33 cellular contexts compared by ENCODE assay signal in genomic region chr9:37184905-37185867, GRCh38.
A peak's percentile ranks its signal among the peaks of the same experiment; 100 is the strongest.
DNase-seq lines count a peak whose midpoint lies in the region; ATAC-seq, FAIRE-seq and TF ChIP-seq lines count a peak whose summit lies in the region.
"Had no signal": no experiment of that assay in that cellular context is flagged by ENCODE, and none has a peak within 500 bp of the region (broad histone marks: within the 10 kb centered on the region; RNA-seq: fewer than 3 reads in every experiment).

No MANE protein-coding gene starts in this region.

- peaks cover 77% of the 10 kb centered on the region for H3K79me2 ChIP-seq in K562 (ENCODE audit: control insufficient read depth, insufficient read depth, low read length)

- peak; percentile 80 for ATAC-seq in K562
- ATAC-seq in stimulated activated effector memory CD8-positive, alpha-beta T cell treated with anti-CD3 and anti-CD28 coated beads, Interleukin-12 subunit alpha, Interleukin-12 subunit beta, amount 100 ng/mL, for 72 hours: no peak
- ATAC-seq in GM18517 (IDR thresholded peaks at IDR 0.05; ENCODE audit: unreplicated experiment): no peak
- ATAC-seq: activated CD4-positive, CD25-positive, alpha-beta regulatory T cell treated with anti-CD3 and anti-CD28 coated beads, Interleukin-2, amount 50 U/mL, for 24 hours; activated naive CD4-positive, alpha-beta T cell treated with anti-CD3 and anti-CD28 coated beads, Interleukin-2, amount 50 U/mL, for 72 hours; esophagus mucosa; GM12878; heart right ventricle; T-cell had no signal

- no peak overlapping the region for H2AFZ ChIP-seq in K562 (ENCODE audit: low read depth, low read length)
- H2AFZ ChIP-seq: neural progenitor cell, parathyroid adenoma had no signal

- no peak for TF ChIP-seq CTCF in K562 (IDR thresholded peaks at IDR 0.05 in 2 of 3, conservative IDR thresholded peaks at IDR 0.05 in 1 of 3; ENCODE audit: insufficient read depth in 2 of 3, low read depth in 1 of 3, low read length in 3 of 3)

- H3K27me3 ChIP-seq in HUES64 (ENCODE audit: insufficient read depth, low read length): no peaks in the 10 kb centered on the region
- no peaks in the 10 kb centered on the region for H3K27me3 ChIP-seq in K562 (ENCODE audit: control insufficient read depth in 2 of 2, insufficient read depth in 2 of 2, low read length in 2 of 2)
- H3K27me3 ChIP-seq: heart right ventricle, MG63, neural progenitor cell, suprapubic skin had no signal

- H3K4me2 ChIP-seq in K562 (ENCODE audit: insufficient read depth, low read length): no peak overlapping the region
- H3K4me2 ChIP-seq: neural progenitor cell, smooth muscle cell had no signal

- H3K27ac Mint-ChIP-seq in stimulated activated effector memory CD8-positive, alpha-beta T cell treated with anti-CD3 and anti-CD28 coated beads, Interleukin-12 subunit alpha, Interleukin-12 subunit beta, amount 100 ng/mL, for 72 hours: peak overlapping the region; percentile 60
- H3K27ac Mint-ChIP-seq: activated CD4-positive, alpha-beta memory T cell treated with anti-CD3 and anti-CD28 coated beads, Interleukin-2, amount 10 ng/mL, durations not matched to agents 7 days and 5 days; CD4-positive, alpha-beta T cell; memory B cell; neural progenitor cell; T-cell had no signal

- TF ChIP-seq POLR2A in K562 (conservative IDR thresholded peaks at IDR 0.05): no peak

- H3K9ac ChIP-seq in HUES64 (ENCODE audit: low read depth, low read length) (no peak overlapping the region), K562 (ENCODE audit: insufficient read depth in 1 of 2, low read depth in 2 of 2, low read length in 2 of 2) (no peak overlapping the region)
- H3K9ac ChIP-seq: neural progenitor cell, parathyroid adenoma had no signal

- no peak overlapping the region for H3K4me3 ChIP-seq in HUES64 (ENCODE audit: low read length)
- no peak overlapping the region for H3K4me3 ChIP-seq in K562
- H3K4me3 ChIP-seq: GM12878, heart right ventricle, MG63, neural progenitor cell, smooth muscle cell, suprapubic skin had no signal

- intact Hi-C loops in K562 (cut with micrococcal nuclease): no loop called here

- H3K9me3 ChIP-seq in HUES64 (ENCODE audit: insufficient read depth, low read depth, low read length) (no peaks in the 10 kb centered on the region), K562 (replicated peaks; ENCODE audit: control insufficient read depth, insufficient read depth, low read depth, low read length) (no peaks in the 10 kb centered on the region)
- H3K9me3 ChIP-seq: MG63, suprapubic skin had no signal

- no peaks in the 10 kb centered on the region for H3K9me1 ChIP-seq in K562 (ENCODE audit: control insufficient read depth, insufficient read depth, low read length)

- TF ChIP-seq RAD21 in K562 (CRISPR knock-in tag; conservative IDR thresholded peaks at IDR 0.05 in 1 of 2, IDR thresholded peaks at IDR 0.05 in 1 of 2): no peak

- POLR2A ChIA-PET in K562 (lab: Yijun Ruan, JAX): interaction anchor here (1.8 kb wide), 1 partner anchor 12 kb away, joined by 6 read pairs; no protein-coding TSS in a partner anchor

- H3K4me1 ChIP-seq in HUES64 (ENCODE audit: insufficient read depth, low read length): peaks cover 20% of the 10 kb centered on the region
- H3K4me1 ChIP-seq in K562 (replicated peaks in 1 of 2; ENCODE audit: control insufficient read depth in 2 of 2, insufficient read depth in 2 of 2, low read length in 2 of 2): no peaks in the 10 kb centered on the region; a peak in 1 of 5 replicates
- H3K4me1 ChIP-seq: parathyroid adenoma, suprapubic skin had no signal

- 90% methylated on average over 4 of the region's 4 CpGs for WGBS in HUES64
- 94% methylated on average over 4 of the region's 4 CpGs for WGBS in K562 (ENCODE audit: insufficient coverage, low coverage, missing lambda C conversion rate)

- in situ Hi-C loops in K562 (cut with MboI): no loop called here

- H3K27ac ChIP-seq in HUES64 (ENCODE audit: low read depth, low read length) (peak overlapping the region; percentile 68), K562 (ENCODE audit: extremely low read depth, low read depth, low read length) (no peak overlapping the region)
- H3K27ac ChIP-seq: heart right ventricle, neural progenitor cell, parathyroid adenoma, suprapubic skin had no signal

- peaks cover 23% of the 10 kb centered on the region for H3K4me1 Mint-ChIP-seq in stimulated activated effector memory CD8-positive, alpha-beta T cell treated with anti-CD3 and anti-CD28 coated beads, Interleukin-12 subunit alpha, Interleukin-12 subunit beta, amount 100 ng/mL, for 72 hours

- H3K4me3 Mint-ChIP-seq in stimulated activated effector memory CD8-positive, alpha-beta T cell treated with anti-CD3 and anti-CD28 coated beads, Interleukin-12 subunit alpha, Interleukin-12 subunit beta, amount 100 ng/mL, for 72 hours: no peak overlapping the region
- H3K4me3 Mint-ChIP-seq: activated CD4-positive, alpha-beta memory T cell treated with anti-CD3 and anti-CD28 coated beads, Interleukin-2, amount 10 ng/mL, durations not matched to agents 7 days and 5 days; CD4-positive, alpha-beta T cell; memory B cell; neural progenitor cell; T-cell had no signal

- H4K20me1 ChIP-seq in K562 (replicated peaks; ENCODE audit: control insufficient read depth, insufficient read depth, low read length): no peaks in the 10 kb centered on the region

- BruUV-seq in K562 (replicated peaks; lab: Mats Ljungman, UMichigan): no TSS peak

- TF ChIP-seq EP300 in K562 (IDR thresholded peaks at IDR 0.05; ENCODE audit: low read length): no peak

- no peak for FAIRE-seq in K562 (lab: Jason Lieb, UNC)
- FAIRE-seq: astrocyte, D721Med, GM12878, H54 had no signal

- H3K36me3 ChIP-seq in HUES64 (ENCODE audit: insufficient read depth, low read length): peaks cover 10% of the 10 kb centered on the region
- peaks cover 47% of the 10 kb centered on the region for H3K36me3 ChIP-seq in K562 (ENCODE audit: control insufficient read depth, insufficient read depth, low read length)
- H3K36me3 ChIP-seq: MG63, neural progenitor cell had no signal

- DNase-seq in NCI-H82 (lab: John Stamatoyannopoulos, UW) (peak; percentile 17), NCI-H82 treated with DMSO at 0.1 percent for 48 hours (lab: John Stamatoyannopoulos, UW; ENCODE audit: unreplicated experiment) (no peak), K562 (ENCODE audit: extremely low read depth in 1 of 4, low spot score in 3 of 4) (no peak), amniotic stem cell (lab: John Stamatoyannopoulos, UW) (no peak)
- DNase-seq in stimulated activated effector memory CD8-positive, alpha-beta T cell treated with anti-CD3 and anti-CD28 coated beads, Interleukin-12 subunit alpha, Interleukin-12 subunit beta, amount 100 ng/mL, for 72 hours (ENCODE audit: low spot score in 2 of 2): no peak
- no peak for DNase-seq in stimulated activated CD4-positive, alpha-beta T cell treated with anti-CD3 and anti-CD28 coated beads, Interleukin-15, amount 100 ng/mL, for 24 hours
- DNase-seq: 8988T; activated CD4-positive, alpha-beta memory T cell treated with anti-CD3 and anti-CD28 coated beads, Interleukin-2, amount 10 ng/mL, durations not matched to agents 7 days and 5 days; activated CD8-positive, alpha-beta memory T cell treated with anti-CD3 and anti-CD28 coated beads, Interleukin-2, amount 50 U/mL, for 48 hours; caudate nucleus; CD4-positive, alpha-beta T cell; cortex of kidney; foreskin fibroblast; heart right ventricle; MG63; NCI-H1417; NCI-H446; SHP77 treated with DMSO at 0.1 percent for 48 hours; T-cell had no signal

- H3K9me3 Mint-ChIP-seq in stimulated activated effector memory CD8-positive, alpha-beta T cell treated with anti-CD3 and anti-CD28 coated beads, Interleukin-12 subunit alpha, Interleukin-12 subunit beta, amount 100 ng/mL, for 72 hours: peaks cover 4% of the 10 kb centered on the region

- peaks cover 21% of the 10 kb centered on the region for H3K36me3 Mint-ChIP-seq in stimulated activated effector memory CD8-positive, alpha-beta T cell treated with anti-CD3 and anti-CD28 coated beads, Interleukin-12 subunit alpha, Interleukin-12 subunit beta, amount 100 ng/mL, for 72 hours

- CTCF ChIA-PET in K562 (lab: Yijun Ruan, JAX; ENCODE audit: low intra/inter-chr PET ratio): no interaction called here

TF ChIP-seq in K562, 482 proteins besides CTCF, POLR2A, EP300 and RAD21 (continues in another document):
- TF ChIP-seq TOE1 (IDR thresholded peaks at IDR 0.05; ENCODE audit: borderline replicate concordance): no peak
- no peak for TF ChIP-seq TOE1 (CRISPR knock-in tag; IDR thresholded peaks at IDR 0.05; ENCODE audit: borderline replicate concordance, low read depth)
- peak; percentile 49 for TF ChIP-seq SMAD4 (CRISPR knock-in tag; conservative IDR thresholded peaks at IDR 0.05)
- TF ChIP-seq ATF4 (CRISPR knock-in tag; IDR thresholded peaks at IDR 0.05): no peak
- 0 out of 4 replicates have a peak, but pooled peaks of 1 of the 2 experiments have one; percentile 17 for TF ChIP-seq MAZ (CRISPR knock-in tag; conservative IDR thresholded peaks at IDR 0.05 in 1 of 2, IDR thresholded peaks at IDR 0.05 in 1 of 2)
- TF ChIP-seq TRIM24 (IDR thresholded peaks at IDR 0.05): peak; percentile 84 to 88; a peak in 3 of 4 replicates
- TF ChIP-seq TEAD4 (IDR thresholded peaks at IDR 0.05; ENCODE audit: low read length): peak; percentile 35
- no peak for TF ChIP-seq TEAD4 (CRISPR knock-in tag; IDR thresholded peaks at IDR 0.05; ENCODE audit: borderline replicate concordance)
- TF ChIP-seq E2F1 (CRISPR knock-in tag; IDR thresholded peaks at IDR 0.05): 0 out of 2 replicates have a peak, but pooled peaks have one; percentile 35
